Comparison of ENCODE assay signal across 8 cellular contexts in genomic region chr1:36225298-36225899, GRCh38. TPM values are rescaled to one million over a fixed set of nuclear protein-coding genes. Genes with fewer than 3 reads are reported as not detected.
DNase-seq lines count a peak whose midpoint lies in the region; FAIRE-seq and TF ChIP-seq lines count a peak whose summit lies in the region.

No MANE protein-coding gene starts in this region.

- no peak for DNase-seq in T-helper 2 cell treated with Interferon-gamma antibody and Interleukin-4, amounts not matched to agents 5 μg/mL and 100 μg/mL, for 36 hours (ENCODE audit: low spot score)
- DNase-seq in T-helper 2 cell = no peak
- peak; percentile 36 for DNase-seq in adipocyte (ENCODE audit: low read depth)
- DNase-seq in kidney = no peak
- DNase-seq in suprapubic skin (ENCODE audit: low spot score in 2 of 2) = no peak
- DNase-seq in SIG-M5 treated with dmso at 0.1 percent for 504 hours (lab: John Stamatoyannopoulos, UW; ENCODE audit: unreplicated experiment) = no peak
- no peak for DNase-seq in NCI-H1105 (lab: John Stamatoyannopoulos, UW)
- no peak for DNase-seq in amygdala (lab: John Stamatoyannopoulos, UW)

- H3K4me3 ChIP-seq in adipocyte (ENCODE audit: low read length) (peak overlapping the region; percentile 97), kidney (ENCODE audit: low read length in 2 of 2) (peak overlapping the region; percentile 74 to 81), suprapubic skin (peak overlapping the region; percentile 69)

- intact Hi-C loops in kidney (cut with DNase I) = no loop called here

- H3K36me3 ChIP-seq in adipocyte (ENCODE audit: control insufficient read depth, insufficient read depth, low read length, severe bottlenecking) (peaks cover 25% of the 10 kb centered on the region), kidney (ENCODE audit: control insufficient read depth in 1 of 2, insufficient read depth in 2 of 2, low read length in 2 of 2) (no peaks in the 10 kb centered on the region), suprapubic skin (peaks cover 6% of the 10 kb centered on the region)

- TF ChIP-seq EP300 in suprapubic skin (IDR thresholded peaks at IDR 0.05) = no peak

- H3K36me3 Mint-ChIP-seq in T-helper 2 cell treated with Interferon-gamma antibody and Interleukin-4, amounts not matched to agents 5 μg/mL and 100 μg/mL, for 36 hours (ENCODE audit: low read depth) = peaks cover 29% of the 10 kb centered on the region

- peak overlapping the region; percentile 93 for H3K4me3 Mint-ChIP-seq in T-helper 2 cell treated with Interferon-gamma antibody and Interleukin-4, amounts not matched to agents 5 μg/mL and 100 μg/mL, for 36 hours

- peak overlapping the region; percentile 100 for H3K27ac Mint-ChIP-seq in T-helper 2 cell treated with Interferon-gamma antibody and Interleukin-4, amounts not matched to agents 5 μg/mL and 100 μg/mL, for 36 hours

- TF ChIP-seq POLR2A in suprapubic skin (IDR thresholded peaks at IDR 0.05) = no peak

- H3K9ac ChIP-seq in adipocyte (ENCODE audit: low read length) (peak overlapping the region; percentile 96), kidney (ENCODE audit: low read length in 2 of 2) (peak overlapping the region; percentile 20 to 77)

- H3K9me3 ChIP-seq in adipocyte (ENCODE audit: control insufficient read depth, low read length) (no peaks in the 10 kb centered on the region), kidney (ENCODE audit: control insufficient read depth in 1 of 2, low read length in 2 of 2) (no peaks in the 10 kb centered on the region), suprapubic skin (no peaks in the 10 kb centered on the region)

- peaks cover 22% of the 10 kb centered on the region for H3K4me1 ChIP-seq in adipocyte (ENCODE audit: control insufficient read depth, insufficient read depth, low read length)
- H3K4me1 ChIP-seq in kidney (ENCODE audit: control insufficient read depth in 1 of 2, insufficient read depth in 1 of 2, low read depth in 1 of 2, low read length in 2 of 2) = peaks cover 4 to 13% of the 10 kb centered on the region in 2 donors
- H3K4me1 ChIP-seq in suprapubic skin = peaks cover 41% of the 10 kb centered on the region

- H3K27me3 Mint-ChIP-seq in T-helper 2 cell treated with Interferon-gamma antibody and Interleukin-4, amounts not matched to agents 5 μg/mL and 100 μg/mL, for 36 hours (ENCODE audit: low read depth) = no peaks in the 10 kb centered on the region

- H3K27ac ChIP-seq in kidney (ENCODE audit: low read depth in 2 of 2, low read length in 2 of 2) = peak overlapping the region; percentile 95 to 96
- H3K27ac ChIP-seq in suprapubic skin = peak overlapping the region; percentile 95

- peaks cover 25% of the 10 kb centered on the region for H3K4me1 Mint-ChIP-seq in T-helper 2 cell treated with Interferon-gamma antibody and Interleukin-4, amounts not matched to agents 5 μg/mL and 100 μg/mL, for 36 hours (ENCODE audit: low read depth)

- TF ChIP-seq CTCF in kidney (IDR thresholded peaks at IDR 0.05; ENCODE audit: borderline replicate concordance, extremely low read depth, insufficient read depth) (no peak), suprapubic skin (IDR thresholded peaks at IDR 0.05) (no peak)

- H3K27me3 ChIP-seq in adipocyte (replicated peaks; ENCODE audit: control insufficient read depth, insufficient read depth, low read length) (no peaks in the 10 kb centered on the region), suprapubic skin (no peaks in the 10 kb centered on the region)

- no peaks in the 10 kb centered on the region for H3K9me3 Mint-ChIP-seq in T-helper 2 cell treated with Interferon-gamma antibody and Interleukin-4, amounts not matched to agents 5 μg/mL and 100 μg/mL, for 36 hours

- WGBS in suprapubic skin = 11% methylated on average over 10 of the region's 10 CpGs

- FAIRE-seq in kidney (lab: Jason Lieb, UNC) = no peak

RNA-seq across cellular contexts. Expression of gene THRAP3, which starts 1.2 kb away (rescaled TPM):
- total RNA-seq in kidney (102 TPM), suprapubic skin (10 to 100 TPM; 73.3 to 93.3 (median 78.2) TPM)
- 28.0 TPM for polyA plus RNA-seq in kidney (ENCODE audit: insufficient read depth, low read depth, low replicate concordance)
